1 cellular context compared by ENCODE assay signal in genomic region chr5:96627792-96628191, GRCh38.
TF ChIP-seq lines count a peak whose summit lies in the region.

No MANE protein-coding gene starts in this region.

TF ChIP-seq in SK-N-SH treated with all-trans-retinoic acid at 6 μM for 48 hours, 23 proteins besides CTCF, POLR2A, EP300 and RAD21 (continued from another document):
- no peak for TF ChIP-seq TOX (CRISPR knock-in tag; IDR thresholded peaks at IDR 0.05; ENCODE audit: borderline replicate concordance)
